Comparison of ENCODE assay signal across 1 cellular context in genomic region chr7:131233193-131233592, GRCh38.
TF ChIP-seq lines count a peak whose summit lies in the region.

No MANE protein-coding gene starts in this region.

TF ChIP-seq in A549, 52 proteins besides CTCF, POLR2A, EP300 and RAD21:
- TF ChIP-seq RCOR1 (IDR thresholded peaks at IDR 0.05; ENCODE audit: low read depth, low read length) (no peak), ZSCAN20 (CRISPR knock-in tag; IDR thresholded peaks at IDR 0.05) (no peak)
